In genomic region chr1:155307247-155307740, GRCh38 we compare ENCODE assay signal across 8 cellular contexts. TPM values are rescaled to one million over a fixed set of nuclear protein-coding genes. Genes with fewer than 3 reads are reported as not detected.
DNase-seq lines count a peak whose midpoint lies in the region; ATAC-seq lines count a peak whose summit lies in the region.

No MANE protein-coding gene starts in this region.

- H3K27ac ChIP-seq in mesodermal cell (ENCODE audit: low read depth, low read length, severe bottlenecking), result peak overlapping the region; percentile 92

- peak overlapping the region; percentile 33 for H3K4me3 Mint-ChIP-seq in activated naive CD8-positive, alpha-beta T cell treated with anti-CD3 and anti-CD28 coated beads, Interleukin-2, amount 10 ng/mL, durations not matched to agents 7 days and 5 days

- ATAC-seq in activated naive CD8-positive, alpha-beta T cell treated with anti-CD3 and anti-CD28 coated beads, Interleukin-2, amount 10 ng/mL, durations not matched to agents 7 days and 5 days (ENCODE audit: low read depth), result no peak

- H3K36me3 ChIP-seq in mesodermal cell (ENCODE audit: control insufficient read depth, insufficient read depth, low read length), result peaks cover 29% of the 10 kb centered on the region

- no peaks in the 10 kb centered on the region for H3K9me3 ChIP-seq in mesodermal cell (ENCODE audit: control insufficient read depth, low read length)

- peaks cover 2% of the 10 kb centered on the region for H3K27me3 Mint-ChIP-seq in activated naive CD8-positive, alpha-beta T cell treated with anti-CD3 and anti-CD28 coated beads, Interleukin-2, amount 10 ng/mL, durations not matched to agents 7 days and 5 days

- peak overlapping the region; percentile 99 for H3K27ac Mint-ChIP-seq in activated naive CD8-positive, alpha-beta T cell treated with anti-CD3 and anti-CD28 coated beads, Interleukin-2, amount 10 ng/mL, durations not matched to agents 7 days and 5 days

- H3K4me3 ChIP-seq in mesodermal cell (ENCODE audit: extremely low read depth, insufficient read depth, low read length, poor library complexity, severe bottlenecking), result no peak overlapping the region

- POLR2A ChIA-PET in activated naive CD8-positive, alpha-beta T cell treated with anti-CD3 and anti-CD28 coated beads, Interleukin-2, amount 10 ng/mL, durations not matched to agents 7 days and 5 days (lab: Charles Lee), result interaction anchor here (0.6 to 1.5 kb wide), 4 partner anchors 15 to 80 kb away, joined by 3 to 22 read pairs (median 3); partner anchors contain the start of gene RUSC1

- H3K4me1 Mint-ChIP-seq in activated naive CD8-positive, alpha-beta T cell treated with anti-CD3 and anti-CD28 coated beads, Interleukin-2, amount 10 ng/mL, durations not matched to agents 7 days and 5 days, result peaks cover 20% of the 10 kb centered on the region

- peaks cover 26% of the 10 kb centered on the region for H3K4me1 ChIP-seq in mesodermal cell (ENCODE audit: control insufficient read depth, insufficient read depth, low read length, poor library complexity, severe bottlenecking)

- H3K9me3 Mint-ChIP-seq in activated naive CD8-positive, alpha-beta T cell treated with anti-CD3 and anti-CD28 coated beads, Interleukin-2, amount 10 ng/mL, durations not matched to agents 7 days and 5 days, result no peaks in the 10 kb centered on the region

- DNase-seq in NCI-H748 (lab: John Stamatoyannopoulos, UW; ENCODE audit: unreplicated experiment), result peak; percentile 21
- no peak for DNase-seq in NCI-H748 treated with DMSO at 0.1 percent for 48 hours (lab: John Stamatoyannopoulos, UW)
- peak; percentile 12 for DNase-seq in NCI-H1092 (lab: John Stamatoyannopoulos, UW)
- DNase-seq in activated naive CD8-positive, alpha-beta T cell treated with anti-CD3 and anti-CD28 coated beads, Interleukin-2, amount 10 ng/mL, durations not matched to agents 7 days and 5 days, result no peak
- DNase-seq in GM19238 (ENCODE audit: insufficient read length, low spot score), result no peak
- DNase-seq in HK-2 (ENCODE audit: unreplicated experiment), result no peak
- DNase-seq in putamen (ENCODE audit: low spot score), result no peak

- H3K36me3 Mint-ChIP-seq in activated naive CD8-positive, alpha-beta T cell treated with anti-CD3 and anti-CD28 coated beads, Interleukin-2, amount 10 ng/mL, durations not matched to agents 7 days and 5 days, result peaks cover 15% of the 10 kb centered on the region

- 74 to 100% methylated on average over 3 to 4 of the region's 6 CpGs for WGBS in mesodermal cell (ENCODE audit: insufficient coverage in 2 of 2), 2 experiments

RNA-seq across cellular contexts. Expression of gene FDPS, which starts 1.4 kb away (rescaled TPM):
- 100 to 1,000 TPM; 238 to 242 TPM for total RNA-seq in activated naive CD8-positive, alpha-beta T cell treated with anti-CD3 and anti-CD28 coated beads, Interleukin-2, amount 10 ng/mL, durations not matched to agents 7 days and 5 days
- 612 TPM for polyA plus RNA-seq in mesodermal cell (2013, experiment 1 of 2)
- polyA plus RNA-seq in mesodermal cell (2013, experiment 2 of 2), result 566 TPM

RNA-seq across cellular contexts. Expression of gene PKLR, which starts 6.1 kb away (rescaled TPM):
- not detected for total RNA-seq in activated naive CD8-positive, alpha-beta T cell treated with anti-CD3 and anti-CD28 coated beads, Interleukin-2, amount 10 ng/mL, durations not matched to agents 7 days and 5 days
- polyA plus RNA-seq in mesodermal cell (2013, experiment 1 of 2), result not detected
- polyA plus RNA-seq in mesodermal cell (2013, experiment 2 of 2), result not detected

RNA-seq across cellular contexts. Expression of gene RUSC1, which starts 13.4 kb away (rescaled TPM):
- total RNA-seq in activated naive CD8-positive, alpha-beta T cell treated with anti-CD3 and anti-CD28 coated beads, Interleukin-2, amount 10 ng/mL, durations not matched to agents 7 days and 5 days, result 10 to 100 TPM; 23.2 to 28.5 TPM
- polyA plus RNA-seq in mesodermal cell (2013, experiment 1 of 2), result 38.3 TPM
- polyA plus RNA-seq in mesodermal cell (2013, experiment 2 of 2), result 30.9 TPM

RNA-seq across cellular contexts. Expression of gene HCN3, which starts 30.0 kb away (rescaled TPM):
- total RNA-seq in activated naive CD8-positive, alpha-beta T cell treated with anti-CD3 and anti-CD28 coated beads, Interleukin-2, amount 10 ng/mL, durations not matched to agents 7 days and 5 days, result 1 to 10 TPM; 5.0 to 6.7 TPM
- polyA plus RNA-seq in mesodermal cell (2013, experiment 1 of 2), result 7.9 TPM
- 5.0 TPM for polyA plus RNA-seq in mesodermal cell (2013, experiment 2 of 2)

RNA-seq across cellular contexts. Expression of gene CLK2, which starts 34.0 kb away (rescaled TPM):
- 100 to 1,000 TPM; 110 to 112 TPM for total RNA-seq in activated naive CD8-positive, alpha-beta T cell treated with anti-CD3 and anti-CD28 coated beads, Interleukin-2, amount 10 ng/mL, durations not matched to agents 7 days and 5 days
- polyA plus RNA-seq in mesodermal cell (2013, experiment 1 of 2), result 59.9 TPM
- polyA plus RNA-seq in mesodermal cell (2013, experiment 2 of 2), result 59.1 TPM

Comparison
In these comparisons a context has a peak if more than half of its experiments do, and no peak if none do; other contexts are left out.
1. DNase-seq: peak in NCI-H748 (single experiment) and NCI-H1092 (single experiment); none in NCI-H748 treated with DMSO at 0.1 percent for 48 hours (single experiment), activated naive CD8-positive, alpha-beta T cell treated with anti-CD3 and anti-CD28 coated beads, Interleukin-2, amount 10 ng/mL, durations not matched to agents 7 days and 5 days (single experiment), GM19238 (single experiment), HK-2 (single experiment) and putamen (single experiment).